ENCODE assay signal across 8 cellular contexts in the genomic region with DNA sequence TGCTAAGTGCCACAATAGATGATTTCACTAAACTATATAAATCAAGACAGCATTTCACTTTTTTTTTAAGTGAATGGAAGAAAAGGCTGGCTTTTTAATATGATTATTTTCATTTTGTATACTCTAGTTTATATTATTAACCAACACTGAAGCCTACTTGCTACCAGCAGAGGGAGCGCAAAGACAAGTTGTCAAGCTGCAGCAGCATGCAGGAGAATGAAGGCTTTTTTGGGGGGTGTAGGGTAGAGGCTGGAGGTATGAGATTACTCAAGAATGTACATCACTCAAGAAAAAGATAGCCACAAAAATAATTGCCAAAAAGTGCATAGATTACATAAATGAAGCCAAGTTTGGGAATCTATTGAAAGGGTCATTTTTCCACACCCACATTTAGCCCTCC.
DNase-seq lines count a peak whose midpoint lies in the region; ATAC-seq and TF ChIP-seq lines count a peak whose summit lies in the region.

No MANE protein-coding gene starts in this region.

- no peak overlapping the region for H3K14ac ChIP-seq in IMR-90 (replicated peaks; ENCODE audit: low read depth, low read length)

- no peak overlapping the region for H3K18ac ChIP-seq in IMR-90 (ENCODE audit: low read depth, low read length)

- H2AK9ac ChIP-seq in IMR-90 (replicated peaks; ENCODE audit: low read depth, low read length, poor library complexity), result no peak overlapping the region

- H3K9me3 Mint-ChIP-seq in nephron, result no peaks in the 10 kb centered on the region
- no peaks in the 10 kb centered on the region for H3K9me3 Mint-ChIP-seq in CD4-positive, alpha-beta T cell
- no peaks in the 10 kb centered on the region for H3K9me3 Mint-ChIP-seq in activated T-helper 1 cell treated with anti-CD3 and anti-CD28 coated beads, Interleukin-12 subunit alpha, Interleukin-12 subunit beta, Interleukin-2, Interleukin-4 antibody, amounts not matched to agents 30 ng/mL and 10 ng/mL and 1 ng/mL, durations not matched to agents 14 hours and 24 hours and 36 hours

- no peak overlapping the region for H3K56ac ChIP-seq in IMR-90 (ENCODE audit: extremely low read depth, insufficient read depth, low read length)

- H3K79me1 ChIP-seq in IMR-90 (ENCODE audit: low read depth in 1 of 2, low read length in 2 of 2), result no peaks in the 10 kb centered on the region

- intact Hi-C loops in IMR-90 (cut with micrococcal nuclease) (loop anchor here (1.0 kb wide), 1 partner anchor 553 kb away; no protein-coding TSS in a partner anchor), body of pancreas (cut with DNase I) (no loop called here)
- intact Hi-C loops in CD4-positive, alpha-beta T cell (cut with DNase I, micrococcal nuclease), result no loop called here
- intact Hi-C loops in activated T-helper 1 cell treated with anti-CD3 and anti-CD28 coated beads, Interleukin-12 subunit alpha, Interleukin-12 subunit beta, Interleukin-2, Interleukin-4 antibody, amounts not matched to agents 30 ng/mL and 10 ng/mL and 1 ng/mL, durations not matched to agents 14 hours and 24 hours and 36 hours (cut with micrococcal nuclease), result no loop called here

- no peaks in the 10 kb centered on the region for H4K20me1 ChIP-seq in IMR-90 (ENCODE audit: insufficient read depth, low read length)

- no peaks in the 10 kb centered on the region for H3K27me3 ChIP-seq in IMR-90 (ENCODE audit: control insufficient read depth, insufficient read depth, low read length)
- no peaks in the 10 kb centered on the region for H3K27me3 ChIP-seq in body of pancreas
- H3K27me3 ChIP-seq in CD4-positive, alpha-beta T cell (ENCODE audit: control insufficient read depth, insufficient read depth, low read length), result no peaks in the 10 kb centered on the region

- H2BK20ac ChIP-seq in IMR-90 (ENCODE audit: low read depth, low read length), result no peak overlapping the region

- no peak overlapping the region for H3K4me3 Mint-ChIP-seq in nephron
- no peak overlapping the region for H3K4me3 Mint-ChIP-seq in CD4-positive, alpha-beta T cell
- H3K4me3 Mint-ChIP-seq in activated T-helper 1 cell treated with anti-CD3 and anti-CD28 coated beads, Interleukin-12 subunit alpha, Interleukin-12 subunit beta, Interleukin-2, Interleukin-4 antibody, amounts not matched to agents 30 ng/mL and 10 ng/mL and 1 ng/mL, durations not matched to agents 14 hours and 24 hours and 36 hours, result no peak overlapping the region

- no peak overlapping the region for H3K4ac ChIP-seq in IMR-90 (ENCODE audit: low read depth, low read length)

- H3K4me1 ChIP-seq in IMR-90 (ENCODE audit: control insufficient read depth, insufficient read depth, low read length) (no peaks in the 10 kb centered on the region), body of pancreas (no peaks in the 10 kb centered on the region)

- H3K4me1 Mint-ChIP-seq in nephron, result no peaks in the 10 kb centered on the region
- H3K4me1 Mint-ChIP-seq in CD4-positive, alpha-beta T cell (ENCODE audit: low read depth), result no peaks in the 10 kb centered on the region
- H3K4me1 Mint-ChIP-seq in activated T-helper 1 cell treated with anti-CD3 and anti-CD28 coated beads, Interleukin-12 subunit alpha, Interleukin-12 subunit beta, Interleukin-2, Interleukin-4 antibody, amounts not matched to agents 30 ng/mL and 10 ng/mL and 1 ng/mL, durations not matched to agents 14 hours and 24 hours and 36 hours (ENCODE audit: low read depth), result no peaks in the 10 kb centered on the region

- H2BK120ac ChIP-seq in IMR-90 (ENCODE audit: low read depth, low read length), result no peak overlapping the region

- TF ChIP-seq POLR2A in IMR-90 (IDR thresholded peaks at IDR 0.05; ENCODE audit: low read depth, low read length) (no peak), body of pancreas (IDR thresholded peaks at IDR 0.05) (no peak)

- dilution Hi-C loops in IMR-90 (cut with HindIII; ENCODE audit: low sequenced_read_pairs, unreplicated experiment), result no loop called here

- H3K4me3 ChIP-seq in IMR-90 (ENCODE audit: insufficient read depth, low read depth, low read length) (no peak overlapping the region), body of pancreas (no peak overlapping the region)

- no peaks in the 10 kb centered on the region for H3K9me1 ChIP-seq in IMR-90 (ENCODE audit: insufficient read depth, low read length)

- TF ChIP-seq RAD21 in IMR-90 (IDR thresholded peaks at IDR 0.05; ENCODE audit: low read length), result peak; percentile 44

- CTCF ChIA-PET in IMR-90 (lab: Yijun Ruan, JAX), result interaction anchor here (1.4 kb wide), 1 partner anchor 556 kb away, joined by 3 read pairs; no protein-coding TSS in a partner anchor
- CTCF ChIA-PET in CD4-positive, alpha-beta T cell (lab: Charles Lee), result no interaction called here

- H4K5ac ChIP-seq in IMR-90 (ENCODE audit: low read depth, low read length), result no peak overlapping the region

- TF ChIP-seq CTCF in IMR-90 (conservative IDR thresholded peaks at IDR 0.05; ENCODE audit: low read depth, low read length) (peak; percentile 48), body of pancreas (IDR thresholded peaks at IDR 0.05) (peak; percentile 13 to 54 (median 19)), nephron (IDR thresholded peaks at IDR 0.05; ENCODE audit: unreplicated experiment in 3 of 3) (peak; percentile 51 to 72 (median 71))
- TF ChIP-seq CTCF in CD4-positive, alpha-beta T cell (IDR thresholded peaks at IDR 0.05), result no peak

- H3K9me3 ChIP-seq in IMR-90 (ENCODE audit: control insufficient read depth, insufficient read depth, low read length) (no peaks in the 10 kb centered on the region), body of pancreas (no peaks in the 10 kb centered on the region)
- H3K9me3 ChIP-seq in CD4-positive, alpha-beta T cell (ENCODE audit: control insufficient read depth, low read length), result no peaks in the 10 kb centered on the region

- H3K36me3 ChIP-seq in IMR-90 (ENCODE audit: control insufficient read depth, insufficient read depth, low read length) (no peaks in the 10 kb centered on the region), body of pancreas (replicated peaks in 1 of 2; ENCODE audit: insufficient read depth in 1 of 2, low read depth in 2 of 2) (no peaks in the 10 kb centered on the region)

- POLR2A ChIA-PET in IMR-90 (lab: Charles Lee; ENCODE audit: unreplicated experiment), result no interaction called here
- POLR2A ChIA-PET in CD4-positive, alpha-beta T cell (lab: Charles Lee), result no interaction called here

- BruUV-seq in IMR-90 (replicated peaks; lab: Mats Ljungman, UMichigan), result no TSS peak

- no peak overlapping the region for H2AK5ac ChIP-seq in IMR-90 (ENCODE audit: low read depth, low read length)

- no peak overlapping the region for H3K9ac ChIP-seq in IMR-90 (ENCODE audit: low read depth, low read length)

- WGBS in IMR-90 (ENCODE audit: extremely low coverage in 2 of 2, insufficient read length in 1 of 2), 2 experiments, result no CpG with 5 or more reads among the region's 1 CpG
- WGBS in body of pancreas, 2 donors, result 0 to 6% methylated on average over 1 of the region's 1 CpG

- H3K23ac ChIP-seq in IMR-90 (ENCODE audit: low read depth, low read length), result no peak overlapping the region

- H2BK15ac ChIP-seq in IMR-90 (ENCODE audit: low read depth, low read length), result no peak overlapping the region

- peak; percentile 1 for DNase-seq in G401 (ENCODE audit: low spot score)
- DNase-seq in IMR-90, result peak; percentile 19
- DNase-seq in body of pancreas, result peak in 3 of 4 donors; percentile 9 to 46 (median 16)
- DNase-seq in CD4-positive, alpha-beta T cell, result no peak
- no peak for DNase-seq in activated T-helper 1 cell treated with anti-CD3 and anti-CD28 coated beads, Interleukin-12 subunit alpha, Interleukin-12 subunit beta, Interleukin-2, Interleukin-4 antibody, amounts not matched to agents 30 ng/mL and 10 ng/mL and 1 ng/mL, durations not matched to agents 14 hours and 24 hours and 36 hours (ENCODE audit: low spot score)

- no peak overlapping the region for H4K91ac ChIP-seq in IMR-90 (ENCODE audit: insufficient read depth, low read depth, low read length)

- in situ Hi-C loops in G401 (cut with HindIII; ENCODE audit: low sequenced_read_pairs), result no loop called here
- in situ Hi-C loops in IMR-90 (cut with MboI; ENCODE audit: low sequenced_read_pairs), result loop anchor here (10.0 kb wide), 1 partner anchor 553 kb away; no protein-coding TSS in a partner anchor

- no peak overlapping the region for H3K27ac ChIP-seq in IMR-90 (ENCODE audit: insufficient read depth, low read length)
- H3K27ac ChIP-seq in body of pancreas, result no peak overlapping the region
- no peak overlapping the region for H3K27ac ChIP-seq in CD4-positive, alpha-beta T cell (ENCODE audit: low read depth, low read length)

- H3K27ac Mint-ChIP-seq in nephron, result no peak overlapping the region
- H3K27ac Mint-ChIP-seq in CD4-positive, alpha-beta T cell, result no peak overlapping the region
- H3K27ac Mint-ChIP-seq in activated T-helper 1 cell treated with anti-CD3 and anti-CD28 coated beads, Interleukin-12 subunit alpha, Interleukin-12 subunit beta, Interleukin-2, Interleukin-4 antibody, amounts not matched to agents 30 ng/mL and 10 ng/mL and 1 ng/mL, durations not matched to agents 14 hours and 24 hours and 36 hours, result no peak overlapping the region

- ATAC-seq in IMR-90 (ENCODE audit: low read depth) (0 out of 2 replicates have a peak, but pooled peaks have one; percentile 32), body of pancreas (no peak), HG02981 (IDR thresholded peaks at IDR 0.05; ENCODE audit: unreplicated experiment) (no peak), GM21423 (IDR thresholded peaks at IDR 0.05; ENCODE audit: unreplicated experiment) (no peak)
- no peak for ATAC-seq in CD4-positive, alpha-beta T cell (ENCODE audit: poor library complexity)

- no peak overlapping the region for H3K4me2 ChIP-seq in IMR-90 (ENCODE audit: low read depth, low read length)

- no peak overlapping the region for H2AFZ ChIP-seq in IMR-90 (replicated peaks; ENCODE audit: low read length, poor library complexity)

- H3K36me3 Mint-ChIP-seq in nephron (ENCODE audit: low read depth), result no peaks in the 10 kb centered on the region
- H3K36me3 Mint-ChIP-seq in CD4-positive, alpha-beta T cell (ENCODE audit: low read depth), result no peaks in the 10 kb centered on the region
- no peaks in the 10 kb centered on the region for H3K36me3 Mint-ChIP-seq in activated T-helper 1 cell treated with anti-CD3 and anti-CD28 coated beads, Interleukin-12 subunit alpha, Interleukin-12 subunit beta, Interleukin-2, Interleukin-4 antibody, amounts not matched to agents 30 ng/mL and 10 ng/mL and 1 ng/mL, durations not matched to agents 14 hours and 24 hours and 36 hours (ENCODE audit: low read depth)

- H2BK5ac ChIP-seq in IMR-90 (ENCODE audit: low read depth, low read length, poor library complexity, severe bottlenecking), result no peak overlapping the region

- H3K27me3 Mint-ChIP-seq in nephron (ENCODE audit: low read depth), result no peaks in the 10 kb centered on the region
- H3K27me3 Mint-ChIP-seq in CD4-positive, alpha-beta T cell, result no peaks in the 10 kb centered on the region
- no peaks in the 10 kb centered on the region for H3K27me3 Mint-ChIP-seq in activated T-helper 1 cell treated with anti-CD3 and anti-CD28 coated beads, Interleukin-12 subunit alpha, Interleukin-12 subunit beta, Interleukin-2, Interleukin-4 antibody, amounts not matched to agents 30 ng/mL and 10 ng/mL and 1 ng/mL, durations not matched to agents 14 hours and 24 hours and 36 hours (ENCODE audit: insufficient read depth)

- H4K8ac ChIP-seq in IMR-90 (ENCODE audit: low read depth in 2 of 2, low read length in 2 of 2), result no peak overlapping the region

TF ChIP-seq in IMR-90, 13 proteins besides CTCF, POLR2A, EP300 and RAD21:
- no peak for TF ChIP-seq BHLHE40 (IDR thresholded peaks at IDR 0.05; ENCODE audit: low read depth, low read length)

Comparison
In these comparisons a context has a peak if more than half of its experiments do, and no peak if none do; other contexts are left out.
1. DNase-seq: peak in G401 (single experiment), IMR-90 (single experiment) and body of pancreas (3 of 4); none in CD4-positive, alpha-beta T cell (0 of 10) and activated T-helper 1 cell treated with anti-CD3 and anti-CD28 coated beads, Interleukin-12 subunit alpha, Interleukin-12 subunit beta, Interleukin-2, Interleukin-4 antibody, amounts not matched to agents 30 ng/mL and 10 ng/mL and 1 ng/mL, durations not matched to agents 14 hours and 24 hours and 36 hours (single experiment).